ENCODE assay signal across 25 cellular contexts in genomic region chr12:25262696-25263095, GRCh38.
"Had no signal": no experiment of that assay in that cellular context is flagged by ENCODE, and none has a peak within 500 bp of the region (broad histone marks: within the 10 kb centered on the region; RNA-seq: fewer than 3 reads in every experiment).

No MANE protein-coding gene starts in this region.

- H3K4me1 ChIP-seq: left ventricle myocardium inferior, parathyroid adenoma, psoas muscle, stomach, testis, transverse colon, upper lobe of left lung, vagina had no signal

- H3K27me3 ChIP-seq: neutrophil, right lobe of liver, stomach, testis, thyroid gland, transverse colon, upper lobe of left lung, vagina had no signal

- DNase-seq: islet precursor cell; left ventricle myocardium inferior; mesendoderm; naive B cell; natural killer cell; nephron progenitor cell; occipital lobe; psoas muscle; right lobe of liver; stimulated activated CD4-positive, alpha-beta T cell treated with anti-CD3 and anti-CD28 coated beads, Interleukin-1b, Interleukin-23, amount 100 ng/mL, for 48 hours; stimulated activated CD4-positive, alpha-beta T cell treated with anti-CD3 and anti-CD28 coated beads, Interleukin-2, amount 100 ng/mL, for 48 hours; stimulated activated CD4-positive, alpha-beta T cell treated with anti-CD3 and anti-CD28 coated beads, Interleukin-4, amount 100 ng/mL, for 4 hours; stimulated activated naive B cell treated with anti-CD40 and anti-IgM and Interleukin-4, amounts not matched to agents 10 μg/mL and 1 μg/mL and 100 μg/mL, for 72 hours; stimulated activated naive CD8-positive, alpha-beta T cell treated with anti-CD3 and anti-CD28 coated beads, Interleukin-15, Interleukin-2, amounts not matched to agents 100 U/mL and 50 U/mL, for 24 hours; stomach; testis; thyroid gland; transverse colon; upper lobe of left lung had no signal

- H3K4me3 ChIP-seq: left ventricle myocardium inferior, lung, neural progenitor cell, psoas muscle, right lobe of liver, smooth muscle cell, stomach, testis, thyroid gland, transverse colon, upper lobe of left lung, vagina had no signal

- H3K36me3 ChIP-seq: left ventricle myocardium inferior, neural progenitor cell, neutrophil, right lobe of liver, stomach, thyroid gland, transverse colon, upper lobe of left lung, vagina had no signal

- H3K27ac ChIP-seq: left ventricle myocardium inferior, neural progenitor cell, neutrophil, parathyroid adenoma, psoas muscle, right lobe of liver, stomach, testis, thyroid gland, transverse colon, upper lobe of left lung, vagina had no signal

- H3K9me3 ChIP-seq: left ventricle myocardium inferior, neutrophil, psoas muscle, right lobe of liver, stomach, testis, thyroid gland, transverse colon, upper lobe of left lung, vagina had no signal

- ATAC-seq: natural killer cell; psoas muscle; right lobe of liver; stimulated activated naive CD8-positive, alpha-beta T cell treated with anti-CD3 and anti-CD28 coated beads, Interleukin-15, Interleukin-2, amounts not matched to agents 100 U/mL and 50 U/mL, for 24 hours had no signal
